ENCODE assay signal across 8 cellular contexts in the genomic region with DNA sequence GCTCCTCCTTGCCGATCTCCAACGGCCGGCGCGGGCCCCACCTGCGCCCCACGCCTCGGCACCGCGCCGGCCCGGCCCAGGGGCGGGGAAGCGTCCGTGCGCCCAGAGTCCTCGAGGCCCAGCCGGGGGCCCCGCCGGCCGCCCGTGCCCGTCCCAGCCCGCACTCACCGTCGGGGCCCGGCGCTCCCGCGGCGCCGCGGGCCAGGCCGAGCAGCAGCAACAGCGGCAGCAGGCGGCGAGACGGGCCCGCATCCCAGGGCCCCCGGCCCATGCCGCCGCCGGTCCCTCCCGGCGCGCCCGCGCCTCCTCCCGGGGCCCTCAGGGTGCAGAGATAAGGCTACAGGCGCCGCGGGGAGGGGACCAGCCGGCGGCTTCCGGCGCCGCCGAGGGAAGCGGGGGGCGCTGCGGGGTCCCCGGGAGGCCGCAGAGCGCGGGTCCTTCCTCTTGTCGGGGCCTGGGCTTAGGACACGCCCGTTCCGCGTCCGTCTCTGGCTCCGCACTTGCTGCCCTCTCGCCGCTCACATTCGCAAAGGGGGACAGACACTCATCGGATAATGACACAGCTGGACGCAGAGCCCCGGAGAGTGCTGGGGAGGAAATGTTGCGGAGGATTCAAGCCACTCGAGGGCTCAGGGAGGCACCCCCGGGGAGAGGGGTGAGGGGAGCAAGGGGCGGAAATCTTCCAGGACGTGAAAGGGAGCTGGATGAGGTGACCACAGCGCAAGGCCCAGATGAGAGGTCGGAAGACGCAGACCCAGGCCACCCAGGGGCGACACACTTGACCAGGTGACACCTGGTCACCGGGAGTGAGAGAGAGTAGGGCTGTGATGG. TPM values are rescaled to one million over a fixed set of nuclear protein-coding genes. Genes with fewer than 3 reads are reported as not detected.
DNase-seq lines count a peak whose midpoint lies in the region; ATAC-seq and TF ChIP-seq lines count a peak whose summit lies in the region.

A gene (minus strand): TSS at position 333 of the 831 bp plus-strand sequence. CDS start 62 bp downstream, at position 271.

- no peak for TF ChIP-seq CTCF in left lung (IDR thresholded peaks at IDR 0.05)

- no peaks in the 10 kb centered on the region for H3K9me3 ChIP-seq in left lung

- H3K9me3 Mint-ChIP-seq in T-helper 1 cell treated with Interleukin-12 subunit alpha and Interleukin-12 subunit beta and Interleukin-4 antibody, amounts not matched to agents 30 μg/mL and 1 μg/mL, for 36 hours = no peaks in the 10 kb centered on the region

- DNase-seq in Daoy (ENCODE audit: low read depth) (peak; percentile 45), cerebellum (ENCODE audit: low spot score) (peak; percentile 12), left lung (peak; percentile 61 to 90), HPDE6-E6E7 (ENCODE audit: extremely low spot score) (no peak)
- DNase-seq in stimulated activated naive CD4-positive, alpha-beta T cell treated with Interleukin-2 at 50 U/mL for 16 hours (lab: John Stamatoyannopoulos, UW) = peak; percentile 8

- H3K36me3 ChIP-seq in left lung = no peaks in the 10 kb centered on the region

- peaks cover 0 to 59% of the 10 kb centered on the region in 2 donors for H3K4me1 ChIP-seq in left lung

- peak within 1 kb of the TSS; percentile 48 to 88 for H3K27ac ChIP-seq in left lung

- peaks cover 28% of the 10 kb centered on the region for H3K36me3 Mint-ChIP-seq in T-helper 1 cell treated with Interleukin-12 subunit alpha and Interleukin-12 subunit beta and Interleukin-4 antibody, amounts not matched to agents 30 μg/mL and 1 μg/mL, for 36 hours (ENCODE audit: low read depth)

- no peaks in the 10 kb centered on the region for H3K27me3 ChIP-seq in left lung

- peak within 1 kb of the TSS; percentile 86 for H3K4me3 Mint-ChIP-seq in T-helper 1 cell treated with Interleukin-12 subunit alpha and Interleukin-12 subunit beta and Interleukin-4 antibody, amounts not matched to agents 30 μg/mL and 1 μg/mL, for 36 hours

- H3K4me3 ChIP-seq in left lung = peak within 1 kb of the TSS; percentile 59 to 61

- H3K27ac Mint-ChIP-seq in T-helper 1 cell treated with Interleukin-12 subunit alpha and Interleukin-12 subunit beta and Interleukin-4 antibody, amounts not matched to agents 30 μg/mL and 1 μg/mL, for 36 hours = peak within 1 kb of the TSS; percentile 96

- no peaks in the 10 kb centered on the region for H3K27me3 Mint-ChIP-seq in T-helper 1 cell treated with Interleukin-12 subunit alpha and Interleukin-12 subunit beta and Interleukin-4 antibody, amounts not matched to agents 30 μg/mL and 1 μg/mL, for 36 hours (ENCODE audit: low read depth)

- intact Hi-C loops in left lung (cut with DNase I) = no loop called here

- ATAC-seq in GM19397 (IDR thresholded peaks at IDR 0.05; ENCODE audit: unreplicated experiment) (peak; percentile 54), HG03442 (IDR thresholded peaks at IDR 0.05; ENCODE audit: unreplicated experiment) (peak; percentile 48), left lung (peak; percentile 65)

- peaks cover 58% of the 10 kb centered on the region for H3K4me1 Mint-ChIP-seq in T-helper 1 cell treated with Interleukin-12 subunit alpha and Interleukin-12 subunit beta and Interleukin-4 antibody, amounts not matched to agents 30 μg/mL and 1 μg/mL, for 36 hours (ENCODE audit: low read depth)

RNA-seq across cellular contexts. Expression of the gene that starts here (rescaled TPM):
- total RNA-seq in Daoy (2014; rRNA removed; shearing (Covaris generic)) = 15.1 and 15.6 TPM in 2 replicates
- total RNA-seq in cerebellum = 34.2 TPM
- total RNA-seq in left lung = 10 to 100 TPM; 31.3 to 32.9 TPM
